12 cellular contexts compared by ENCODE assay signal in the genomic region with DNA sequence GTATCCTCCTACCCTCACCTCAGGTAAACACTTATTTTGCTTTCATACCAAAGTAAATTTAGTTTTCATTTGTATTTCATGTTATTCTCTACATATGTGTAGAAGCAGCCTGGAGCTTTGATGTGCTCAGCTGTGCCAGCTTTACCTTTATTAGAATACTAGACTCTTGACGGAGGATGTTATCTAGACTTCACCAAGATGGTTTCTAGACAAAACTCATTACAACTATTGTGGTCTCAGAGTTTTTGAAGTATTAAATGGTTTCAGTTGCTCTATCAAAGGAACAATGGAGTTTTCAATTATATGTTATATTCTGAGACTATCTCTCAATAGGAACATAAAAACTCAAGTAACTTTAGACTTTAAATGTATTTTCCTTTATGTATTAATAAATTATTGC. TPM values are rescaled to one million over a fixed set of nuclear protein-coding genes. Genes with fewer than 3 reads are reported as not detected.
A peak's percentile ranks its signal among the peaks of the same experiment; 100 is the strongest.
DNase-seq lines count a peak whose midpoint lies in the region; ATAC-seq and TF ChIP-seq lines count a peak whose summit lies in the region.
"Had no signal": no experiment of that assay in that cellular context is flagged by ENCODE, and none has a peak within 500 bp of the region (broad histone marks: within the 10 kb centered on the region; RNA-seq: fewer than 3 reads in every experiment).

No MANE protein-coding gene starts in this region.

- DNase-seq in memory B cell (ENCODE audit: low spot score in 2 of 2): no peak
- DNase-seq in dorsolateral prefrontal cortex: no peak
- DNase-seq in cerebellum (ENCODE audit: low spot score): no peak
- DNase-seq in NCI-H2081 (lab: John Stamatoyannopoulos, UW): no peak
- DNase-seq in GM10266 (ENCODE audit: extremely low spot score): no peak
- DNase-seq: activated CD4-positive, alpha-beta T cell treated with anti-CD3 and anti-CD28 coated beads for 1 hour; foreskin fibroblast had no signal

- peak; percentile 59 for ATAC-seq in GM18868 (IDR thresholded peaks at IDR 0.05; ENCODE audit: unreplicated experiment)
- peak; percentile 59 for ATAC-seq in GM21717 (IDR thresholded peaks at IDR 0.05; ENCODE audit: unreplicated experiment)
- ATAC-seq in HG03571 (IDR thresholded peaks at IDR 0.05; ENCODE audit: unreplicated experiment): peak; percentile 55
- no peak for ATAC-seq in memory B cell (ENCODE audit: low read depth)

- H3K4me1 Mint-ChIP-seq in memory B cell: peaks cover 11% of the 10 kb centered on the region
- H3K4me1 Mint-ChIP-seq: mesothelial cell of epicardium had no signal

- intact Hi-C loops in dorsolateral prefrontal cortex (cut with DNase I): no loop called here

- H3K9me3 Mint-ChIP-seq in memory B cell: no peaks in the 10 kb centered on the region

- H3K27me3 ChIP-seq in dorsolateral prefrontal cortex: peaks cover 0 to 16% (median 0%) of the 10 kb centered on the region in 45 donors

- H3K27ac ChIP-seq in dorsolateral prefrontal cortex: no peak overlapping the region

- TF ChIP-seq CTCF in dorsolateral prefrontal cortex (IDR thresholded peaks at IDR 0.05 in 54 of 56, conservative IDR thresholded peaks at IDR 0.05 in 2 of 56; ENCODE audit: low read depth in 1 of 56, partially characterized antibody in 56 of 56) (no peak), GM10266 (IDR thresholded peaks at IDR 0.05; ENCODE audit: control insufficient read depth, insufficient read depth, low read depth, missing control alignments) (no peak)

- H3K27me3 Mint-ChIP-seq in memory B cell: no peaks in the 10 kb centered on the region

- H3K4me3 ChIP-seq in dorsolateral prefrontal cortex: no peak overlapping the region

- peak overlapping the region; percentile 59 for H3K27ac Mint-ChIP-seq in memory B cell
- H3K27ac Mint-ChIP-seq: mesothelial cell of epicardium had no signal

- H3K4me3 Mint-ChIP-seq in memory B cell: no peak overlapping the region
- H3K4me3 Mint-ChIP-seq: mesothelial cell of epicardium had no signal

- no peaks in the 10 kb centered on the region for H3K36me3 Mint-ChIP-seq in memory B cell
- H3K36me3 Mint-ChIP-seq: mesothelial cell of epicardium had no signal

RNA-seq across cellular contexts. Expression of a gene that starts 5.0 kb away (rescaled TPM):
- total RNA-seq in dorsolateral prefrontal cortex (1 to 10 TPM in 27 of 120 experiments, under 1 TPM in 47, not detected in 46; 0.19 to 4.2 (median 0.77) TPM), cerebellum (not detected)
- total RNA-seq: M059J, mesothelial cell of epicardium had no signal

RNA-seq across cellular contexts. Expression of a gene that starts 55.1 kb away (rescaled TPM):
- 1 to 10 TPM in 1 of 120 experiments, under 1 TPM in 114, not detected in 5; 0.07 to 1.2 (median 0.36) TPM for total RNA-seq in dorsolateral prefrontal cortex
- total RNA-seq in cerebellum: not detected
- total RNA-seq: M059J had no signal
